In the genomic region with DNA sequence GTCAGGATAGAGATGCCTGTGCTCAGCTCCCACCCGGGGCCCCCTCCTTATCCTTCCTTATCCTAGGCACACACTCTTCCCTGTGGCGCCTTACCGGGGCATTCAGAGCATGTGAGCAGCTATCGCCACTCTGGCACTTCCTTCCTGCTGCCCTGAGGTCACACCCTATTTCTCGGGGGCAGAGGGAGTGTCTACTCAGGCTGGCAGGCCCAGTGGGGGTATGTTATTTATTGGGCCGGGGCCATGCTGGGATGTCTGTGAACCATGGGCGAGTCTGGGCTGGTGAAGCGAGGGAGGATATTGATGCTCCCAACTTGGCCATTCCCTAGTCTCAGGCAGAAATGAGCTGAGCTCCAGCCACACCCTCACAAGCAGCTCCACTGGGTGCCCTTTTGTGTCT, we compare ENCODE assay signal across 19 cellular contexts. TPM values are rescaled to one million over a fixed set of nuclear protein-coding genes. Genes with fewer than 3 reads are reported as not detected.
DNase-seq lines count a peak whose midpoint lies in the region; TF ChIP-seq lines count a peak whose summit lies in the region.
"Had no signal": no experiment of that assay in that cellular context is flagged by ENCODE, and none has a peak within 500 bp of the region (broad histone marks: within the 10 kb centered on the region; RNA-seq: fewer than 3 reads in every experiment).

No MANE protein-coding gene starts in this region.

- no peak overlapping the region for H3K23ac ChIP-seq in neuronal stem cell (ENCODE audit: low read depth, low read length, poor library complexity)

- H3K79me1 ChIP-seq in neuronal stem cell (ENCODE audit: low read depth, low read length): no peaks in the 10 kb centered on the region

- no peak overlapping the region for H2AFZ ChIP-seq in neuronal stem cell (ENCODE audit: low read length)
- H2AFZ ChIP-seq: hepatocyte had no signal

- no peak overlapping the region for H3K14ac ChIP-seq in neuronal stem cell (ENCODE audit: low read length)

- TF ChIP-seq CTCF in colonic mucosa (IDR thresholded peaks at IDR 0.05): no peak

- H3K9me3 ChIP-seq in colonic mucosa: no peaks in the 10 kb centered on the region
- H3K9me3 ChIP-seq in neuronal stem cell (replicated peaks in 1 of 2; ENCODE audit: control insufficient read depth in 2 of 2, insufficient read depth in 1 of 2, low read depth in 1 of 2, low read length in 2 of 2): no peaks in the 10 kb centered on the region
- H3K9me3 ChIP-seq: Caco-2 had no signal

- DNase-seq in NCI-H748 (lab: John Stamatoyannopoulos, UW; ENCODE audit: unreplicated experiment) (peak; percentile 27), NCI-H748 treated with DMSO at 0.1 percent for 48 hours (lab: John Stamatoyannopoulos, UW) (no peak), NCI-H226 (peak; percentile 32), colonic mucosa (peak; percentile 63), neuronal stem cell (ENCODE audit: low spot score) (no peak), DMS 273 (lab: John Stamatoyannopoulos, UW; ENCODE audit: unreplicated experiment) (no peak), NCI-H526 (lab: John Stamatoyannopoulos, UW) (no peak), Kasumi-1 (lab: John Stamatoyannopoulos, UW) (no peak)
- DNase-seq: 8988T; activated naive CD4-positive, alpha-beta T cell treated with Interleukin-2 at 50 U/mL for 16 hours; Caco-2; caudate nucleus; IMR-90; left ventricle myocardium superior; NCI-H2081 had no signal

- H2BK5ac ChIP-seq in neuronal stem cell (ENCODE audit: low read length): peak overlapping the region; percentile 59

- H3K27me3 ChIP-seq in colonic mucosa (no peaks in the 10 kb centered on the region), neuronal stem cell (ENCODE audit: control insufficient read depth in 3 of 3, insufficient read depth in 3 of 3, low read depth in 1 of 3, low read length in 3 of 3) (peaks cover 0 to 4% (median 0%) of the 10 kb centered on the region in 3 experiments)
- H3K27me3 ChIP-seq: hepatocyte had no signal

- no peak overlapping the region for H3K27ac ChIP-seq in colonic mucosa
- H3K27ac ChIP-seq in neuronal stem cell (replicated peaks; ENCODE audit: low read length): no peak overlapping the region
- H3K27ac ChIP-seq: epithelial cell of prostate, hepatocyte had no signal

- H3K4me1 ChIP-seq in colonic mucosa (peaks cover 5% of the 10 kb centered on the region), neuronal stem cell (ENCODE audit: control insufficient read depth in 2 of 2, insufficient read depth in 1 of 2, low read depth in 1 of 2, low read length in 2 of 2) (peaks cover 13 to 17% of the 10 kb centered on the region in 2 donors)

- H2AK5ac ChIP-seq in neuronal stem cell (ENCODE audit: low read depth, low read length): peak overlapping the region; percentile 89

- H3K9ac ChIP-seq in colonic mucosa (ENCODE audit: low read depth in 2 of 2, low read length in 2 of 2) (no peak overlapping the region), neuronal stem cell (ENCODE audit: low read depth, low read length, poor library complexity) (no peak overlapping the region)

- H4K91ac ChIP-seq in neuronal stem cell (ENCODE audit: low read depth, low read length, poor library complexity): peak overlapping the region; percentile 39

- H3K4me3 ChIP-seq in colonic mucosa (no peak overlapping the region), neuronal stem cell (ENCODE audit: low read length in 2 of 2) (no peak overlapping the region)
- H3K4me3 ChIP-seq: hepatocyte had no signal

- H2BK12ac ChIP-seq in neuronal stem cell (ENCODE audit: low read length): no peak overlapping the region

- peak overlapping the region; percentile 60 for H3K18ac ChIP-seq in neuronal stem cell (ENCODE audit: low read length)

- H2BK120ac ChIP-seq in neuronal stem cell (ENCODE audit: low read depth, low read length): no peak overlapping the region

- H2BK15ac ChIP-seq in neuronal stem cell (ENCODE audit: low read length): peak overlapping the region; percentile 35

- intact Hi-C loops in colonic mucosa (cut with DNase I): no loop called here

- H3K4me2 ChIP-seq in neuronal stem cell (ENCODE audit: insufficient read depth, low read length, poor library complexity, severe bottlenecking): no peak overlapping the region
- H3K4me2 ChIP-seq: hepatocyte had no signal

- H4K8ac ChIP-seq in neuronal stem cell (ENCODE audit: low read depth, low read length): no peak overlapping the region

- no CpG with 5 or more reads among the region's 8 CpGs for WGBS in neuronal stem cell (ENCODE audit: extremely low coverage in 2 of 2, insufficient read length in 2 of 2, insufficient replicate concordance in 1 of 2), 2 donors

- H3K36me3 ChIP-seq in colonic mucosa (no peaks in the 10 kb centered on the region), neuronal stem cell (replicated peaks in 1 of 2; ENCODE audit: control insufficient read depth in 2 of 2, insufficient read depth in 2 of 2, low read length in 2 of 2) (no peaks in the 10 kb centered on the region)

- H3K4ac ChIP-seq in neuronal stem cell (ENCODE audit: low read length): no peak overlapping the region

RNA-seq across cellular contexts. Expression of a gene that starts 3.9 kb away (rescaled TPM):
- total RNA-seq in colonic mucosa: not detected
- polyA plus RNA-seq in neuronal stem cell (2013, experiment 1 of 2): not detected
- not detected for polyA plus RNA-seq in neuronal stem cell (2013, experiment 2 of 2)
- total RNA-seq: Caco-2; hepatocyte; IMR-90; left ventricle myocardium superior; T-helper 1 cell treated with Interleukin-12 subunit alpha and Interleukin-12 subunit beta and Interleukin-4 antibody, amounts not matched to agents 30 ng/mL and 1 ng/mL, for 36 hours had no signal
- polyA plus RNA-seq: IMR-90, thymus had no signal

RNA-seq across cellular contexts. Expression of a gene that starts 4.6 kb away (rescaled TPM):
- total RNA-seq in colonic mucosa: not detected
- not detected for polyA plus RNA-seq in neuronal stem cell (2013, experiment 1 of 2)
- not detected for polyA plus RNA-seq in neuronal stem cell (2013, experiment 2 of 2)
- total RNA-seq: Caco-2; hepatocyte; IMR-90; left ventricle myocardium superior; T-helper 1 cell treated with Interleukin-12 subunit alpha and Interleukin-12 subunit beta and Interleukin-4 antibody, amounts not matched to agents 30 ng/mL and 1 ng/mL, for 36 hours had no signal
- polyA plus RNA-seq: hepatocyte, IMR-90, thymus had no signal

RNA-seq across cellular contexts. Expression of a gene that starts 8.1 kb away (rescaled TPM):
- total RNA-seq in colonic mucosa: 10 to 100 TPM; 56.8 to 65.2 TPM
- polyA plus RNA-seq in neuronal stem cell (2013, experiment 1 of 2): 32.8 TPM
- 34.1 TPM for polyA plus RNA-seq in neuronal stem cell (2013, experiment 2 of 2)

RNA-seq across cellular contexts. Expression of a gene that starts 10.3 kb away (rescaled TPM):
- 1 to 10 TPM in 1 of 2 donors, not detected in 1; 2.3 TPM for total RNA-seq in colonic mucosa
- polyA plus RNA-seq in neuronal stem cell (2013, experiment 1 of 2): 0.57 TPM
- 0.66 TPM for polyA plus RNA-seq in neuronal stem cell (2013, experiment 2 of 2)
- total RNA-seq: hepatocyte; IMR-90; left ventricle myocardium superior; T-helper 1 cell treated with Interleukin-12 subunit alpha and Interleukin-12 subunit beta and Interleukin-4 antibody, amounts not matched to agents 30 ng/mL and 1 ng/mL, for 36 hours had no signal
- polyA plus RNA-seq: IMR-90 had no signal

RNA-seq across cellular contexts. Expression of a gene that starts 11.9 kb away (rescaled TPM):
- total RNA-seq in colonic mucosa: under 1 TPM; 0.19 to 0.57 TPM
- not detected for polyA plus RNA-seq in neuronal stem cell (2013, experiment 1 of 2)
- polyA plus RNA-seq in neuronal stem cell (2013, experiment 2 of 2): not detected
- total RNA-seq: Caco-2; hepatocyte; IMR-90; T-helper 1 cell treated with Interleukin-12 subunit alpha and Interleukin-12 subunit beta and Interleukin-4 antibody, amounts not matched to agents 30 ng/mL and 1 ng/mL, for 36 hours had no signal
- polyA plus RNA-seq: hepatocyte, IMR-90 had no signal

Comparison
In these comparisons a context has a peak if more than half of its experiments do, and no peak if none do; other contexts are left out.
1. DNase-seq: peak in NCI-H748 (single experiment), NCI-H226 (single experiment) and colonic mucosa (single experiment); none in NCI-H748 treated with DMSO at 0.1 percent for 48 hours (single experiment), neuronal stem cell (single experiment), DMS 273 (single experiment), NCI-H526 (0 of 2) and Kasumi-1 (0 of 2).